ENCODE assay signal across 30 cellular contexts in genomic region chr10:25651534-25651933, GRCh38.
"Had no signal": no experiment of that assay in that cellular context is flagged by ENCODE, and none has a peak within 500 bp of the region (broad histone marks: within the 10 kb centered on the region; RNA-seq: fewer than 3 reads in every experiment).

No MANE protein-coding gene starts in this region.

- ATAC-seq: activated CD8-positive, alpha-beta T cell treated with anti-CD3 and anti-CD28 coated beads for 36 hours; PC-3 had no signal

- H3K27ac ChIP-seq: ascending aorta, cardiac muscle cell, Peyer's patch, SJSA1 had no signal

- H3K36me3 ChIP-seq: ascending aorta, cardiac muscle cell, Peyer's patch, SJSA1 had no signal

- H3K9ac ChIP-seq: SK-N-SH had no signal

- FAIRE-seq: TTC549 had no signal

- H3K4me3 ChIP-seq: ascending aorta, cardiac muscle cell, Peyer's patch, SJSA1 had no signal

- H3K4me1 ChIP-seq: ascending aorta, Peyer's patch, SJSA1 had no signal

- DNase-seq: activated CD4-positive, alpha-beta T cell treated with anti-CD3 and anti-CD28 coated beads, Interleukin-2, amount 10 ng/mL, durations not matched to agents 24 days and 14 days; activated CD4-positive, alpha-beta T cell treated with anti-CD3 and anti-CD28 coated beads, Interleukin-2, amount 50 U/mL, for 4 hours; activated CD8-positive, alpha-beta T cell treated with anti-CD3 and anti-CD28 coated beads for 36 hours; activated gamma-delta T cell; activated naive CD4-positive, alpha-beta T cell treated with Interleukin-2 at 50 U/mL for 16 hours; activated naive CD8-positive, alpha-beta T cell treated with anti-CD3 and anti-CD28 coated beads, Interleukin-2, amount 10 ng/mL, durations not matched to agents 7 days and 5 days; activated T-cell treated with anti-CD3 and anti-CD28 coated beads, Interleukin-2, amount 50 U/mL, for 24 hours; amygdala; Kasumi-1; KG1; MM.1S; MV-4-11; NCI-H1092; NCI-H1436 treated with DMSO at 0.1 percent for 48 hours; NCI-H1694 treated with DMSO at 0.1 percent for 48 hours; NCI-H2029 treated with DMSO at 0.1 percent for 48 hours; NCI-H2107; NCI-H2171; NCI-H510A; NCI-H526; NCI-H774; PC-3; Peyer's patch; RPMI8226; SHP77 treated with DMSO at 0.1 percent for 48 hours; SK-N-SH had no signal

- H3K9me3 ChIP-seq: ascending aorta, Peyer's patch, SJSA1, SK-N-SH had no signal

- H3K4me2 ChIP-seq: SK-N-SH had no signal

- H3K27me3 ChIP-seq: ascending aorta, cardiac muscle cell, Peyer's patch had no signal
